ENCODE assay signal across 8 cellular contexts in genomic region chr16:70438325-70438982, GRCh38. TPM values are rescaled to one million over a fixed set of nuclear protein-coding genes. Genes with fewer than 3 reads are reported as not detected.
A peak's percentile ranks its signal among the peaks of the same experiment; 100 is the strongest.
DNase-seq lines count a peak whose midpoint lies in the region; ATAC-seq and TF ChIP-seq lines count a peak whose summit lies in the region.

No MANE protein-coding gene starts in this region.

- CTCF ChIA-PET in activated CD4-positive, alpha-beta T cell treated with anti-CD3 and anti-CD28 coated beads for 36 hours (lab: Charles Lee) = interaction anchor here (0.7 to 2.2 kb wide), 4 partner anchors 15 to 44 kb away, joined by 3 to 5 read pairs (median 4); no protein-coding TSS in a partner anchor
- CTCF ChIA-PET in GM10248 (lab: Yijun Ruan, JAX) = interaction anchor here (0.9 to 4.1 kb wide), 7 partner anchors 9 to 69 kb away, joined by 3 to 23 read pairs (median 3); partner anchors contain the start of gene FCSK

- H3K4me3 ChIP-seq in SJCRH30 = peak overlapping the region; percentile 70
- H3K4me3 ChIP-seq in esophagus squamous epithelium = peak overlapping the region; percentile 64 to 80 (median 72)

- H3K27me3 Mint-ChIP-seq in activated CD4-positive, alpha-beta T cell treated with anti-CD3 and anti-CD28 coated beads for 36 hours = no peaks in the 10 kb centered on the region
- no peaks in the 10 kb centered on the region for H3K27me3 Mint-ChIP-seq in osteocyte (ENCODE audit: unreplicated experiment)

- WGBS in esophagus squamous epithelium, 2 donors = 1 to 3% methylated on average over 10 to 13 of the region's 50 CpGs

- no peaks in the 10 kb centered on the region for H3K9me3 Mint-ChIP-seq in activated CD4-positive, alpha-beta T cell treated with anti-CD3 and anti-CD28 coated beads for 36 hours (ENCODE audit: low read depth)
- no peaks in the 10 kb centered on the region for H3K9me3 Mint-ChIP-seq in osteocyte (ENCODE audit: unreplicated experiment)

- peaks cover 7% of the 10 kb centered on the region for H3K36me3 Mint-ChIP-seq in activated CD4-positive, alpha-beta T cell treated with anti-CD3 and anti-CD28 coated beads for 36 hours (ENCODE audit: low read depth)
- H3K36me3 Mint-ChIP-seq in osteocyte (ENCODE audit: unreplicated experiment) = peaks cover 10% of the 10 kb centered on the region

- H3K9me3 ChIP-seq in SJCRH30 (replicated peaks) (no peaks in the 10 kb centered on the region), esophagus squamous epithelium (no peaks in the 10 kb centered on the region)

- H3K4me1 ChIP-seq in SJCRH30 (peaks cover 19% of the 10 kb centered on the region), esophagus squamous epithelium (peaks cover 23 to 58% (median 34%) of the 10 kb centered on the region in 3 donors)

- TF ChIP-seq POLR2A in esophagus squamous epithelium (IDR thresholded peaks at IDR 0.05) = no peak

- DNase-seq in activated CD4-positive, alpha-beta T cell treated with anti-CD3 and anti-CD28 coated beads for 36 hours = no peak
- no peak for DNase-seq in activated CD4-positive, alpha-beta T cell treated with anti-CD3 and anti-CD28 coated beads, Interleukin-2, amount 50 U/mL, for 48 hours
- DNase-seq in SJCRH30 = peak; percentile 15 to 18
- DNase-seq in esophagus squamous epithelium (lab: John Stamatoyannopoulos, UW) = no peak
- no peak for DNase-seq in osteocyte (ENCODE audit: extremely low spot score, unreplicated experiment)
- DNase-seq in NCI-H774 (lab: John Stamatoyannopoulos, UW) = no peak
- DNase-seq in GM10248 (ENCODE audit: extremely low spot score) = no peak

- peak overlapping the region; percentile 96 for H3K4me3 Mint-ChIP-seq in activated CD4-positive, alpha-beta T cell treated with anti-CD3 and anti-CD28 coated beads for 36 hours
- H3K4me3 Mint-ChIP-seq in osteocyte (ENCODE audit: unreplicated experiment) = peak overlapping the region; percentile 99

- intact Hi-C loops in activated CD4-positive, alpha-beta T cell treated with anti-CD3 and anti-CD28 coated beads for 36 hours (cut with DNase I, micrococcal nuclease) = loop anchor here (2.0 to 10.0 kb wide), 3 partner anchors 30 to 366 kb away; partner anchors contain the start of gene VAC14 (in 1 of the 2)
- intact Hi-C loops in esophagus squamous epithelium (cut with DNase I) = no loop called here

- H3K36me3 ChIP-seq in SJCRH30 (no peaks in the 10 kb centered on the region), esophagus squamous epithelium (no peaks in the 10 kb centered on the region)

- TF ChIP-seq CTCF in esophagus squamous epithelium (IDR thresholded peaks at IDR 0.05) = no peak
- TF ChIP-seq CTCF in osteocyte (IDR thresholded peaks at IDR 0.05) = no peak
- TF ChIP-seq CTCF in GM10248 (IDR thresholded peaks at IDR 0.05; ENCODE audit: control extremely low read depth, extremely low read depth, low read depth, missing control alignments) = no peak

- H3K4me1 Mint-ChIP-seq in activated CD4-positive, alpha-beta T cell treated with anti-CD3 and anti-CD28 coated beads for 36 hours = peaks cover 38% of the 10 kb centered on the region
- peaks cover 48% of the 10 kb centered on the region for H3K4me1 Mint-ChIP-seq in osteocyte (ENCODE audit: unreplicated experiment)

- H3K27me3 ChIP-seq in SJCRH30 = no peaks in the 10 kb centered on the region
- H3K27me3 ChIP-seq in esophagus squamous epithelium = no peaks in the 10 kb centered on the region

- H3K27ac ChIP-seq in SJCRH30 (no peak overlapping the region), esophagus squamous epithelium (peak overlapping the region; percentile 52 to 86 (median 69))

- H3K27ac Mint-ChIP-seq in activated CD4-positive, alpha-beta T cell treated with anti-CD3 and anti-CD28 coated beads for 36 hours = peak overlapping the region; percentile 87
- H3K27ac Mint-ChIP-seq in osteocyte (ENCODE audit: unreplicated experiment) = peak overlapping the region; percentile 98

- POLR2A ChIA-PET in activated CD4-positive, alpha-beta T cell treated with anti-CD3 and anti-CD28 coated beads for 36 hours (lab: Charles Lee) = interaction anchor here (0.6 to 1.5 kb wide), 4 partner anchors 18 to 176 kb away, joined by 3 to 9 read pairs (median 4); no protein-coding TSS in a partner anchor
- POLR2A ChIA-PET in GM10248 (lab: Yijun Ruan, JAX) = interaction anchor here (0.6 to 1.4 kb wide), 5 partner anchors 16 to 92 kb away, joined by 3 read pairs; partner anchors contain the start of gene DDX19A

- ATAC-seq in activated CD4-positive, alpha-beta T cell treated with anti-CD3 and anti-CD28 coated beads for 36 hours = no peak
- ATAC-seq in HG03520 (IDR thresholded peaks at IDR 0.05; ENCODE audit: unreplicated experiment) = no peak

RNA-seq across cellular contexts. Expression of gene ST3GAL2, which starts 0.4 kb away (rescaled TPM):
- 10 to 100 TPM; 14.8 to 16.6 TPM for total RNA-seq in activated CD4-positive, alpha-beta T cell treated with anti-CD3 and anti-CD28 coated beads for 36 hours
- 13.6 TPM in 2 replicates for total RNA-seq in SJCRH30 (2014; rRNA removed; shearing (Covaris generic))
- total RNA-seq in esophagus squamous epithelium = 1 to 10 TPM in 3 of 4 donors, under 1 TPM in 1; 0.80 to 6.5 (median 3.0) TPM
- 66.5 and 67.6 TPM in 2 replicates for total RNA-seq in osteocyte

RNA-seq across cellular contexts. Expression of gene FCSK, which starts 15.9 kb away (rescaled TPM):
- total RNA-seq in activated CD4-positive, alpha-beta T cell treated with anti-CD3 and anti-CD28 coated beads for 36 hours = 10 to 100 TPM; 10.3 to 13.4 TPM
- 1.6 and 1.9 TPM in 2 replicates for total RNA-seq in SJCRH30 (2014; rRNA removed; shearing (Covaris generic))
- total RNA-seq in esophagus squamous epithelium (10 to 100 TPM; 10.2 to 13.0 (median 11.0) TPM), osteocyte (16.8 and 18.4 TPM in 2 replicates)

Comparison
In these comparisons a context has a peak if more than half of its experiments do, and no peak if none do; other contexts are left out.
1. DNase-seq: peak in SJCRH30 (2 of 2); none in activated CD4-positive, alpha-beta T cell treated with anti-CD3 and anti-CD28 coated beads for 36 hours (single experiment), activated CD4-positive, alpha-beta T cell treated with anti-CD3 and anti-CD28 coated beads, Interleukin-2, amount 50 U/mL, for 48 hours (0 of 2), esophagus squamous epithelium (single experiment), osteocyte (single experiment), NCI-H774 (single experiment) and GM10248 (single experiment).